10 cellular contexts compared by ENCODE assay signal in genomic region chr20:5835870-5836269, GRCh38.
A peak's percentile ranks its signal among the peaks of the same experiment; 100 is the strongest.
DNase-seq lines count a peak whose midpoint lies in the region; ATAC-seq, FAIRE-seq and TF ChIP-seq lines count a peak whose summit lies in the region.
"Had no signal": no experiment of that assay in that cellular context is flagged by ENCODE, and none has a peak within 500 bp of the region (broad histone marks: within the 10 kb centered on the region; RNA-seq: fewer than 3 reads in every experiment).

No MANE protein-coding gene starts in this region.

- TF ChIP-seq POLR2A in spleen (IDR thresholded peaks at IDR 0.05): no peak

- POLR2A ChIA-PET in activated CD4-positive, alpha-beta memory T cell treated with anti-CD3 and anti-CD28 coated beads for 36 hours (lab: Charles Lee): interaction anchor here (0.6 to 1.5 kb wide), 2 partner anchors 10 to 26 kb away, joined by 3 to 6 read pairs; no protein-coding TSS in a partner anchor
- POLR2A ChIA-PET in activated CD4-positive, alpha-beta memory T cell treated with anti-CD3 and anti-CD28 coated beads, Interleukin-2, amount 10 ng/mL, durations not matched to agents 7 days and 5 days (lab: Charles Lee): interaction anchor here (0.6 kb wide), 1 partner anchor 61 kb away, joined by 3 read pairs; no protein-coding TSS in a partner anchor

- CTCF ChIA-PET in activated CD4-positive, alpha-beta memory T cell treated with anti-CD3 and anti-CD28 coated beads for 36 hours (lab: Charles Lee): interaction anchor here (1.0 kb wide), 1 partner anchor 47 kb away, joined by 3 read pairs; no protein-coding TSS in a partner anchor
- CTCF ChIA-PET in activated CD4-positive, alpha-beta memory T cell treated with anti-CD3 and anti-CD28 coated beads, Interleukin-2, amount 10 ng/mL, durations not matched to agents 7 days and 5 days (lab: Charles Lee): interaction anchor here (2.2 kb wide), 1 partner anchor 48 kb away, joined by 5 read pairs; no protein-coding TSS in a partner anchor

- intact Hi-C loops in activated CD4-positive, alpha-beta memory T cell treated with anti-CD3 and anti-CD28 coated beads for 36 hours (cut with micrococcal nuclease): loop anchor here (1.0 kb wide), 1 partner anchor 8 kb away; no protein-coding TSS in a partner anchor
- intact Hi-C loops in activated T-helper 1 cell treated with anti-CD3 and anti-CD28 coated beads, Interleukin-12 subunit alpha, Interleukin-12 subunit beta, Interleukin-2, Interleukin-4 antibody, amounts not matched to agents 30 ng/mL and 10 ng/mL and 1 ng/mL, durations not matched to agents 14 hours and 24 hours and 36 hours (cut with micrococcal nuclease): loop anchor here (1.0 kb wide), 1 partner anchor 8 kb away; no protein-coding TSS in a partner anchor
- intact Hi-C loops in spleen (cut with DNase I; ENCODE audit: low total_unique reads): no loop called here

- no peaks in the 10 kb centered on the region for H3K27me3 ChIP-seq in spleen (replicated peaks in 1 of 7)

- H3K9me3 ChIP-seq in spleen: peaks cover 0 to 11% (median 0%) of the 10 kb centered on the region in 8 donors

- no peak for FAIRE-seq in GM19239 (lab: Jason Lieb, UNC)

- no peak for DNase-seq in activated CD4-positive, alpha-beta memory T cell treated with anti-CD3 and anti-CD28 coated beads for 36 hours
- DNase-seq in activated CD4-positive, alpha-beta memory T cell treated with anti-CD3 and anti-CD28 coated beads, Interleukin-2, amount 10 ng/mL, durations not matched to agents 7 days and 5 days: no peak
- DNase-seq in activated T-helper 1 cell treated with anti-CD3 and anti-CD28 coated beads, Interleukin-12 subunit alpha, Interleukin-12 subunit beta, Interleukin-2, Interleukin-4 antibody, amounts not matched to agents 30 ng/mL and 10 ng/mL and 1 ng/mL, durations not matched to agents 14 hours and 24 hours and 36 hours (ENCODE audit: low spot score): no peak
- DNase-seq in fibroblast of the aortic adventitia (ENCODE audit: low read depth): peak; percentile 45
- DNase-seq in spleen: no peak
- DNase-seq in GM19239 (ENCODE audit: insufficient read length, low spot score): no peak
- DNase-seq in AML-193 (lab: John Stamatoyannopoulos, UW): no peak
- DNase-seq: H9 had no signal

- 53 to 70% (median 61%) methylated on average over 4 of the region's 4 CpGs for WGBS in spleen, 5 donors

- H3K36me3 ChIP-seq in spleen: peaks cover 0 to 15% (median 0%) of the 10 kb centered on the region in 6 donors

- H3K9me3 Mint-ChIP-seq in activated CD4-positive, alpha-beta memory T cell treated with anti-CD3 and anti-CD28 coated beads for 36 hours: peaks cover 5% of the 10 kb centered on the region
- no peaks in the 10 kb centered on the region for H3K9me3 Mint-ChIP-seq in activated CD4-positive, alpha-beta memory T cell treated with anti-CD3 and anti-CD28 coated beads, Interleukin-2, amount 10 ng/mL, durations not matched to agents 7 days and 5 days
- peaks cover 3% of the 10 kb centered on the region for H3K9me3 Mint-ChIP-seq in activated T-helper 1 cell treated with anti-CD3 and anti-CD28 coated beads, Interleukin-12 subunit alpha, Interleukin-12 subunit beta, Interleukin-2, Interleukin-4 antibody, amounts not matched to agents 30 ng/mL and 10 ng/mL and 1 ng/mL, durations not matched to agents 14 hours and 24 hours and 36 hours
- H3K9me3 Mint-ChIP-seq: H9 had no signal

- peak overlapping the region in 7 of 8 donors; percentile 0 to 65 (median 34) for H3K27ac ChIP-seq in spleen
- H3K27ac ChIP-seq: epithelial cell of prostate had no signal

- peaks cover 3% of the 10 kb centered on the region for H3K36me3 Mint-ChIP-seq in activated CD4-positive, alpha-beta memory T cell treated with anti-CD3 and anti-CD28 coated beads for 36 hours
- H3K36me3 Mint-ChIP-seq in activated CD4-positive, alpha-beta memory T cell treated with anti-CD3 and anti-CD28 coated beads, Interleukin-2, amount 10 ng/mL, durations not matched to agents 7 days and 5 days (ENCODE audit: low read depth): no peaks in the 10 kb centered on the region
- peaks cover 1% of the 10 kb centered on the region for H3K36me3 Mint-ChIP-seq in activated T-helper 1 cell treated with anti-CD3 and anti-CD28 coated beads, Interleukin-12 subunit alpha, Interleukin-12 subunit beta, Interleukin-2, Interleukin-4 antibody, amounts not matched to agents 30 ng/mL and 10 ng/mL and 1 ng/mL, durations not matched to agents 14 hours and 24 hours and 36 hours (ENCODE audit: low read depth)

- peak overlapping the region; percentile 56 for H3K27ac Mint-ChIP-seq in activated CD4-positive, alpha-beta memory T cell treated with anti-CD3 and anti-CD28 coated beads for 36 hours
- no peak overlapping the region for H3K27ac Mint-ChIP-seq in activated CD4-positive, alpha-beta memory T cell treated with anti-CD3 and anti-CD28 coated beads, Interleukin-2, amount 10 ng/mL, durations not matched to agents 7 days and 5 days
- peak overlapping the region; percentile 60 for H3K27ac Mint-ChIP-seq in activated T-helper 1 cell treated with anti-CD3 and anti-CD28 coated beads, Interleukin-12 subunit alpha, Interleukin-12 subunit beta, Interleukin-2, Interleukin-4 antibody, amounts not matched to agents 30 ng/mL and 10 ng/mL and 1 ng/mL, durations not matched to agents 14 hours and 24 hours and 36 hours

- no peaks in the 10 kb centered on the region for H3K27me3 Mint-ChIP-seq in activated CD4-positive, alpha-beta memory T cell treated with anti-CD3 and anti-CD28 coated beads for 36 hours
- H3K27me3 Mint-ChIP-seq in activated CD4-positive, alpha-beta memory T cell treated with anti-CD3 and anti-CD28 coated beads, Interleukin-2, amount 10 ng/mL, durations not matched to agents 7 days and 5 days: no peaks in the 10 kb centered on the region
- peaks cover 3% of the 10 kb centered on the region for H3K27me3 Mint-ChIP-seq in activated T-helper 1 cell treated with anti-CD3 and anti-CD28 coated beads, Interleukin-12 subunit alpha, Interleukin-12 subunit beta, Interleukin-2, Interleukin-4 antibody, amounts not matched to agents 30 ng/mL and 10 ng/mL and 1 ng/mL, durations not matched to agents 14 hours and 24 hours and 36 hours (ENCODE audit: insufficient read depth)

- H3K4me1 Mint-ChIP-seq in activated CD4-positive, alpha-beta memory T cell treated with anti-CD3 and anti-CD28 coated beads for 36 hours (ENCODE audit: low read depth): peaks cover 31% of the 10 kb centered on the region
- H3K4me1 Mint-ChIP-seq in activated CD4-positive, alpha-beta memory T cell treated with anti-CD3 and anti-CD28 coated beads, Interleukin-2, amount 10 ng/mL, durations not matched to agents 7 days and 5 days: peaks cover 16% of the 10 kb centered on the region
- H3K4me1 Mint-ChIP-seq in activated T-helper 1 cell treated with anti-CD3 and anti-CD28 coated beads, Interleukin-12 subunit alpha, Interleukin-12 subunit beta, Interleukin-2, Interleukin-4 antibody, amounts not matched to agents 30 ng/mL and 10 ng/mL and 1 ng/mL, durations not matched to agents 14 hours and 24 hours and 36 hours (ENCODE audit: low read depth): peaks cover 20% of the 10 kb centered on the region
- H3K4me1 Mint-ChIP-seq: H9 had no signal

- ATAC-seq in HG03139 (IDR thresholded peaks at IDR 0.05; ENCODE audit: unreplicated experiment): no peak

- TF ChIP-seq CTCF in fibroblast of the aortic adventitia (IDR thresholded peaks at IDR 0.05; ENCODE audit: insufficient read depth, low read length) (no peak), spleen (IDR thresholded peaks at IDR 0.05 in 8 of 11, conservative IDR thresholded peaks at IDR 0.05 in 3 of 11) (no peak)

- H3K4me3 ChIP-seq in fibroblast of the aortic adventitia (ENCODE audit: low read depth, low read length) (no peak overlapping the region), spleen (no peak overlapping the region)

- peak overlapping the region; percentile 11 for H3K4me3 Mint-ChIP-seq in activated CD4-positive, alpha-beta memory T cell treated with anti-CD3 and anti-CD28 coated beads for 36 hours
- no peak overlapping the region for H3K4me3 Mint-ChIP-seq in activated CD4-positive, alpha-beta memory T cell treated with anti-CD3 and anti-CD28 coated beads, Interleukin-2, amount 10 ng/mL, durations not matched to agents 7 days and 5 days
- H3K4me3 Mint-ChIP-seq in activated T-helper 1 cell treated with anti-CD3 and anti-CD28 coated beads, Interleukin-12 subunit alpha, Interleukin-12 subunit beta, Interleukin-2, Interleukin-4 antibody, amounts not matched to agents 30 ng/mL and 10 ng/mL and 1 ng/mL, durations not matched to agents 14 hours and 24 hours and 36 hours: peak overlapping the region; percentile 28
- H3K4me3 Mint-ChIP-seq: H9 had no signal

- H3K4me1 ChIP-seq in spleen: peaks cover 6 to 26% (median 17%) of the 10 kb centered on the region in 6 donors
